In the genomic region with DNA sequence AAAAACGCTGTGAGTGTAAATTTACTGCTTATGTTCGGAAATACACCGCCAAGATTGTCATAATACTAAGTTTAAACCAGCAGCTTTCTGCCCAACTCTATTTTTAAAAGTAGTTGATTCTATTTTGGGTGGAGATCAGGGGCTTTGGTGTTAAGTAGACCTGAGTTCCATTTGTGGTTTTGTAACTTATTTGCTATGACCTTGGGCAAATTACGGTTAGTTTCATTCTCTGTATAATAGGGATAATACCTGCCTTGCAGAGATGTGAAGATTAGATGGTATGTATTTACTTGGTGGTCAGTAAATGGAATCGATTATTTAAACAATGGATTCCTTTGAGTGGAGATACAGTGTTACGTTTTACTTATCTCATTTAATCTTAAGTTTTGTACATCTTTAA, we compare ENCODE assay signal across 9 cellular contexts. TPM values are rescaled to one million over a fixed set of nuclear protein-coding genes. Genes with fewer than 3 reads are reported as not detected.
A peak's percentile ranks its signal among the peaks of the same experiment; 100 is the strongest.
DNase-seq lines count a peak whose midpoint lies in the region; ATAC-seq, FAIRE-seq and TF ChIP-seq lines count a peak whose summit lies in the region.
"Had no signal": no experiment of that assay in that cellular context is flagged by ENCODE, and none has a peak within 500 bp of the region (broad histone marks: within the 10 kb centered on the region; RNA-seq: fewer than 3 reads in every experiment).

No MANE protein-coding gene starts in this region.

- no peak overlapping the region for H2AFZ ChIP-seq in GM12878 (ENCODE audit: control insufficient read depth, low read depth, low read length)

- H3K4me2 ChIP-seq in GM12878 (ENCODE audit: control insufficient read depth, insufficient read depth) (peak overlapping the region; percentile 94), mesendoderm (ENCODE audit: low read length) (peak overlapping the region; percentile 70)

- FAIRE-seq in GM12878 (lab: Jason Lieb, UNC) = no peak

- no peak overlapping the region for H2AK5ac ChIP-seq in mesendoderm (ENCODE audit: low read length)

- SMC1A ChIA-PET in GM12878 (lab: Charles Lee; ENCODE audit: uncharacterized antibody, unreplicated experiment) = interaction anchor here (0.7 to 8.7 kb wide), 13 partner anchors 12 to 111 kb away, joined by 3 to 104 read pairs (median 5); no protein-coding TSS in a partner anchor

- H3K4me3 ChIP-seq in right atrium auricular region (peak overlapping the region; percentile 98), GM12878 (peak overlapping the region; percentile 82), mesendoderm (ENCODE audit: low read length) (peak overlapping the region; percentile 96)

- peak overlapping the region in 1 of 2 donors; percentile 100 for H3K27ac ChIP-seq in right atrium auricular region
- H3K27ac ChIP-seq in GM12878 (ENCODE audit: control insufficient read depth, insufficient read depth) = peak overlapping the region; percentile 92
- peak overlapping the region; percentile 98 for H3K27ac ChIP-seq in mesendoderm (ENCODE audit: low read depth, low read length)

- H4K5ac ChIP-seq in mesendoderm (ENCODE audit: low read length) = no peak overlapping the region

- no peaks in the 10 kb centered on the region for H3K27me3 ChIP-seq in right atrium auricular region
- H3K27me3 ChIP-seq in GM12878 (replicated peaks in 1 of 2; ENCODE audit: control insufficient read depth in 2 of 2, insufficient read depth in 2 of 2, low read length in 1 of 2) = no peaks in the 10 kb centered on the region
- no peaks in the 10 kb centered on the region for H3K27me3 ChIP-seq in mesendoderm (ENCODE audit: insufficient read depth, low read length, poor library complexity)

- peak overlapping the region; percentile 94 for H3K9ac ChIP-seq in GM12878 (ENCODE audit: control insufficient read depth, insufficient read depth, low read length)
- peak overlapping the region; percentile 99 for H3K9ac ChIP-seq in mesendoderm (ENCODE audit: low read length)

- TF ChIP-seq EP300 in GM12878 (IDR thresholded peaks at IDR 0.05; ENCODE audit: borderline replicate concordance in 1 of 2, control insufficient read depth in 1 of 2, low read depth in 2 of 2, low read length in 2 of 2) = peak in 1 of 2 experiments; percentile 43; a peak in 1 of 4 replicates

- POLR2A ChIA-PET in GM12878 (lab: Charles Lee) = interaction anchor here (0.9 to 4.5 kb wide), 6 partner anchors 9 to 71 kb away, joined by 4 to 39 read pairs (median 8); no protein-coding TSS in a partner anchor

- WGBS in GM12878 (ENCODE audit: insufficient coverage, insufficient replicate concordance, low lambda C conversion rate, missing lambda C conversion rate) = 1% methylated on average over 6 of the region's 6 CpGs
- WGBS in mesendoderm (ENCODE audit: extremely low coverage, insufficient coverage, low lambda C conversion rate) = no CpG with 5 or more reads among the region's 6 CpGs

- H4K8ac ChIP-seq in mesendoderm (ENCODE audit: low read depth, low read length) = no peak overlapping the region

- CTCF ChIA-PET in GM12878 (lab: Yijun Ruan, JAX) = interaction anchor here (1.4 to 4.0 kb wide), 3 partner anchors 15 to 57 kb away, joined by 5 to 25 read pairs (median 6); no protein-coding TSS in a partner anchor

- RAD21 ChIA-PET in GM12878 (lab: Charles Lee; ENCODE audit: unreplicated experiment) = interaction anchor here (0.9 to 6.9 kb wide), 8 partner anchors 11 to 111 kb away, joined by 3 to 84 read pairs (median 8); no protein-coding TSS in a partner anchor

- H2BK15ac ChIP-seq in mesendoderm (replicated peaks; ENCODE audit: low read depth) = no peak overlapping the region

- ATAC-seq in left ventricle myocardium superior (no peak), GM12878 (no peak), GM21529 (IDR thresholded peaks at IDR 0.05; ENCODE audit: unreplicated experiment) (no peak)

- TF ChIP-seq RAD21 in GM12878 (IDR thresholded peaks at IDR 0.05; ENCODE audit: insufficient read depth, low read depth, low read length) = no peak

- H4K20me1 ChIP-seq in GM12878 (ENCODE audit: control insufficient read depth, insufficient read depth) = no peaks in the 10 kb centered on the region; the same call in 1 of the 2 replicates

- H3K56ac ChIP-seq in mesendoderm (ENCODE audit: low read length) = peak overlapping the region; percentile 100

- intact Hi-C loops in left ventricle myocardium superior (cut with micrococcal nuclease) (no loop called here), GM12878 (cut with micrococcal nuclease; ENCODE audit: unreplicated experiment) (loop anchor here (2.0 to 10.0 kb wide), 4 partner anchors 40 to 250 kb away; no protein-coding TSS in a partner anchor)

- no TSS peak for BruUV-seq in GM12878 (replicated peaks; lab: Mats Ljungman, UMichigan)

- H3K23ac ChIP-seq in mesendoderm (ENCODE audit: low read length) = no peak overlapping the region

- in situ Hi-C loops in GM12878 (cut with MboI) = no loop called here

- H3K79me2 ChIP-seq in GM12878 (ENCODE audit: control insufficient read depth, insufficient read depth, low read length) (peaks cover 65% of the 10 kb centered on the region), mesendoderm (ENCODE audit: control insufficient read depth, insufficient read depth, low read length) (peaks cover 57% of the 10 kb centered on the region)

- H2BK5ac ChIP-seq in mesendoderm (ENCODE audit: low read length) = no peak overlapping the region

- no peaks in the 10 kb centered on the region for H3K36me3 ChIP-seq in right atrium auricular region
- no peaks in the 10 kb centered on the region; a peak in 1 of 4 replicates for H3K36me3 ChIP-seq in GM12878 (ENCODE audit: control insufficient read depth in 2 of 2, insufficient read depth in 2 of 2, low read length in 1 of 2)
- no peaks in the 10 kb centered on the region for H3K36me3 ChIP-seq in mesendoderm (ENCODE audit: control insufficient read depth, insufficient read depth, low read length)

- no peak for TF ChIP-seq CTCF in right atrium auricular region (IDR thresholded peaks at IDR 0.05)
- TF ChIP-seq CTCF in GM12878 (IDR thresholded peaks at IDR 0.05 in 2 of 3, conservative IDR thresholded peaks at IDR 0.05 in 1 of 3; ENCODE audit: control insufficient read depth in 2 of 3, extremely low read depth in 1 of 3, insufficient read depth in 1 of 3, low read depth in 3 of 3, low read length in 3 of 3) = no peak

- H3K4me1 ChIP-seq in right atrium auricular region (peaks cover 0 to 45% of the 10 kb centered on the region in 2 donors), GM12878 (ENCODE audit: control insufficient read depth, insufficient read depth, low read length) (peaks cover 8% of the 10 kb centered on the region; the same call in 1 of the 2 replicates), mesendoderm (ENCODE audit: control insufficient read depth, low read depth, low read length) (peaks cover 10% of the 10 kb centered on the region)

- TF ChIP-seq POLR2A in GM12878 (IDR thresholded peaks at IDR 0.05; ENCODE audit: low read depth, low read length) = no peak

- no peak for DNase-seq in right atrium auricular region (ENCODE audit: low spot score)
- no peak for DNase-seq in left ventricle myocardium superior
- DNase-seq in GM12878 (ENCODE audit: low read depth, low spot score) = no peak
- DNase-seq in mesendoderm = no peak
- no peak for DNase-seq in globus pallidus (ENCODE audit: low spot score)
- DNase-seq in DMS 273 treated with DMSO at 0.1 percent for 48 hours (lab: John Stamatoyannopoulos, UW) = no peak
- DNase-seq in activated CD4-positive, alpha-beta T cell treated with anti-CD3 and anti-CD28 coated beads for 1 hour = no peak
- DNase-seq: activated CD4-positive, CD25-positive, alpha-beta regulatory T cell treated with anti-CD3 and anti-CD28 coated beads, Interleukin-2, amount 50 U/mL, for 72 hours had no signal

- H2BK120ac ChIP-seq in mesendoderm (ENCODE audit: low read depth, low read length) = no peak overlapping the region

- no peaks in the 10 kb centered on the region for H3K79me1 ChIP-seq in mesendoderm (ENCODE audit: low read length)

- no peaks in the 10 kb centered on the region for H3K9me3 ChIP-seq in right atrium auricular region
- H3K9me3 ChIP-seq in GM12878 (replicated peaks; ENCODE audit: control insufficient read depth, insufficient read depth, low read length) = no peaks in the 10 kb centered on the region

- no peak overlapping the region for H3K18ac ChIP-seq in mesendoderm (ENCODE audit: low read length)

- no peak overlapping the region for H3K4ac ChIP-seq in mesendoderm (ENCODE audit: low read depth, low read length)

TF ChIP-seq in GM12878, 131 proteins besides CTCF, POLR2A, EP300 and RAD21 (continues in another document):
- no peak for TF ChIP-seq CBX5 (IDR thresholded peaks at IDR 0.05; ENCODE audit: low read depth)
- no peak for TF ChIP-seq CBX3 (IDR thresholded peaks at IDR 0.05; ENCODE audit: borderline replicate concordance, low read depth)
- no peak for TF ChIP-seq ZNF217 (IDR thresholded peaks at IDR 0.05)
- TF ChIP-seq EGR1 (IDR thresholded peaks at IDR 0.05; ENCODE audit: borderline replicate concordance in 1 of 2, low read depth in 2 of 2, low read length in 2 of 2) = no peak
- no peak for TF ChIP-seq IKZF1 (conservative IDR thresholded peaks at IDR 0.05)
- TF ChIP-seq KAT2A (conservative IDR thresholded peaks at IDR 0.05; ENCODE audit: control insufficient read depth, low read depth, low read length) = no peak
- 0 out of 2 replicates have a peak, but pooled peaks have one; percentile 8 for TF ChIP-seq RAD51 (IDR thresholded peaks at IDR 0.05)
- TF ChIP-seq BACH1 (IDR thresholded peaks at IDR 0.05; ENCODE audit: borderline replicate concordance) = no peak
- no peak for TF ChIP-seq ZSCAN29 (IDR thresholded peaks at IDR 0.05)

RNA-seq across cellular contexts. Expression of a gene that starts 1.6 kb away (rescaled TPM):
- total RNA-seq in right atrium auricular region (10 to 100 TPM; 58.3 to 85.6 TPM), left ventricle myocardium superior (104 TPM), GM12878 (2014; rRNA removed) (36.1 and 37.4 TPM in 2 replicates), GM12878 (2014; rRNA removed; fragmentation: Illumina TruSeq; extraction: Trizol) (98.9 and 101 TPM in 2 replicates), GM12878 (2021) (108 and 116 TPM in 2 replicates)
- 48.5 and 52.7 TPM in 2 replicates for total RNA-seq in GM12878 (2013; cell fraction: nucleolus; rRNA removed)
- polyA plus RNA-seq in GM12878 (2011; ENCODE audit: low read depth) = 38.4 TPM
- polyA plus RNA-seq in GM12878 (2011; rRNA removed) (241 and 256 TPM in 2 replicates), GM12878 (2014; fragmentation: Illumina TruSeq; extraction: Trizol) (143 and 150 TPM in 2 replicates), GM12878 (2014; fragmentation: Nextera tagmentation; extraction: Ambion mirVana) (10 to 100 TPM; 24.1 to 26.4 TPM), GM12878 (2014; rRNA removed) (73.1 and 73.5 TPM in 2 replicates), GM12878 (2016; fragmentation: Nextera tagmentation; extraction: Ambion mirVana) (10 to 100 TPM; 10.3 to 10.5 TPM)
- 195 and 228 TPM in 2 replicates for polyA plus RNA-seq in GM12878 (2011; cell fraction: cytosol; rRNA removed)
- 62.2 and 64.1 TPM in 2 replicates for polyA plus RNA-seq in GM12878 (2011; cell fraction: nucleus; rRNA removed)
- 58.1 and 60.0 TPM in 2 replicates for polyA plus RNA-seq in GM12878 (2012)
- polyA minus RNA-seq in GM12878 (2011; rRNA and poly(A)+ RNA removed) = 209 and 261 TPM in 2 replicates
- polyA minus RNA-seq in GM12878 (2011; cell fraction: cytosol; rRNA and poly(A)+ RNA removed) = 141 and 153 TPM in 2 replicates
- 34.8 and 64.1 TPM in 2 replicates for polyA minus RNA-seq in GM12878 (2011; cell fraction: nucleus; rRNA and poly(A)+ RNA removed)
- polyA plus RNA-seq in mesendoderm (2013, experiment 1 of 2) = 172 TPM
- polyA plus RNA-seq in mesendoderm (2013, experiment 2 of 2) = 180 TPM
